11 cellular contexts compared by ENCODE assay signal in genomic region chr13:98664047-98664446, GRCh38.
A peak's percentile ranks its signal among the peaks of the same experiment; 100 is the strongest.
DNase-seq lines count a peak whose midpoint lies in the region; ATAC-seq lines count a peak whose summit lies in the region.
"Had no signal": no experiment of that assay in that cellular context is flagged by ENCODE, and none has a peak within 500 bp of the region (broad histone marks: within the 10 kb centered on the region; RNA-seq: fewer than 3 reads in every experiment).

No MANE protein-coding gene starts in this region.

- H3K9me3 ChIP-seq in neuronal stem cell (replicated peaks in 1 of 2; ENCODE audit: control insufficient read depth in 2 of 2, insufficient read depth in 1 of 2, low read depth in 1 of 2, low read length in 2 of 2) = no peaks in the 10 kb centered on the region
- H3K9me3 ChIP-seq in effector memory CD4-positive, alpha-beta T cell (ENCODE audit: control insufficient read depth, low read length) = no peaks in the 10 kb centered on the region
- H3K9me3 ChIP-seq: esophagus squamous epithelium had no signal

- no peak overlapping the region for H2BK5ac ChIP-seq in neuronal stem cell (ENCODE audit: low read length)

- no peak for ATAC-seq in GM21576 (IDR thresholded peaks at IDR 0.05; ENCODE audit: unreplicated experiment)
- ATAC-seq in left ventricle myocardium superior = no peak

- no peaks in the 10 kb centered on the region for H3K9me3 Mint-ChIP-seq in activated naive CD4-positive, alpha-beta T cell treated with anti-CD3 and anti-CD28 coated beads, Interleukin-2, amount 50 U/mL, for 24 hours

- H3K27me3 Mint-ChIP-seq in activated naive CD4-positive, alpha-beta T cell treated with anti-CD3 and anti-CD28 coated beads, Interleukin-2, amount 50 U/mL, for 24 hours = no peaks in the 10 kb centered on the region

- peak overlapping the region; percentile 93 for H3K27ac Mint-ChIP-seq in activated naive CD4-positive, alpha-beta T cell treated with anti-CD3 and anti-CD28 coated beads, Interleukin-2, amount 50 U/mL, for 24 hours

- H3K4me2 ChIP-seq in neuronal stem cell (ENCODE audit: insufficient read depth, low read length, poor library complexity, severe bottlenecking) = no peak overlapping the region

- DNase-seq in AG08395 (ENCODE audit: low spot score) (peak; percentile 32), NCI-H69 (lab: John Stamatoyannopoulos, UW) (peak; percentile 37), neuronal stem cell (ENCODE audit: low spot score) (no peak), globus pallidus (ENCODE audit: low spot score) (no peak), left ventricle myocardium superior (no peak)
- DNase-seq in effector memory CD4-positive, alpha-beta T cell = no peak
- DNase-seq: DND-41, esophagus squamous epithelium, RPMI8226 had no signal

- H3K9ac ChIP-seq in neuronal stem cell (ENCODE audit: low read depth, low read length, poor library complexity) = no peak overlapping the region

- H3K4me3 ChIP-seq in neuronal stem cell (ENCODE audit: low read length in 2 of 2) = no peak overlapping the region
- no peak overlapping the region for H3K4me3 ChIP-seq in effector memory CD4-positive, alpha-beta T cell (ENCODE audit: insufficient read depth, low read depth, low read length, poor library complexity, severe bottlenecking)
- H3K4me3 ChIP-seq: esophagus squamous epithelium had no signal

- H3K36me3 Mint-ChIP-seq in activated naive CD4-positive, alpha-beta T cell treated with anti-CD3 and anti-CD28 coated beads, Interleukin-2, amount 50 U/mL, for 24 hours = no peaks in the 10 kb centered on the region

- H3K4me1 ChIP-seq in neuronal stem cell (ENCODE audit: control insufficient read depth in 2 of 2, insufficient read depth in 1 of 2, low read depth in 1 of 2, low read length in 2 of 2) = peaks cover 0 to 6% of the 10 kb centered on the region in 2 donors
- H3K4me1 ChIP-seq in effector memory CD4-positive, alpha-beta T cell (ENCODE audit: control insufficient read depth, insufficient read depth, low read length, poor library complexity, severe bottlenecking) = no peaks in the 10 kb centered on the region

- no peak overlapping the region for H3K14ac ChIP-seq in neuronal stem cell (ENCODE audit: low read length)

- no peak overlapping the region for H2BK12ac ChIP-seq in neuronal stem cell (ENCODE audit: low read length)

- H2BK120ac ChIP-seq in neuronal stem cell (ENCODE audit: low read depth, low read length) = no peak overlapping the region

- no peak overlapping the region for H2AFZ ChIP-seq in neuronal stem cell (ENCODE audit: low read length)

- no peak overlapping the region for H3K23ac ChIP-seq in neuronal stem cell (ENCODE audit: low read depth, low read length, poor library complexity)

- no peaks in the 10 kb centered on the region for H3K79me1 ChIP-seq in neuronal stem cell (ENCODE audit: low read depth, low read length)

- H2BK15ac ChIP-seq in neuronal stem cell (ENCODE audit: low read length) = no peak overlapping the region

- no peak overlapping the region for H3K27ac ChIP-seq in neuronal stem cell (replicated peaks; ENCODE audit: low read length)
- H3K27ac ChIP-seq in effector memory CD4-positive, alpha-beta T cell (ENCODE audit: insufficient read depth, low read length, poor library complexity, severe bottlenecking) = no peak overlapping the region

- H3K18ac ChIP-seq in neuronal stem cell (ENCODE audit: low read length) = no peak overlapping the region

- H3K4me3 Mint-ChIP-seq in activated naive CD4-positive, alpha-beta T cell treated with anti-CD3 and anti-CD28 coated beads, Interleukin-2, amount 50 U/mL, for 24 hours = no peak overlapping the region

- H3K36me3 ChIP-seq in neuronal stem cell (replicated peaks in 1 of 2; ENCODE audit: control insufficient read depth in 2 of 2, insufficient read depth in 2 of 2, low read length in 2 of 2) = no peaks in the 10 kb centered on the region
- H3K36me3 ChIP-seq in effector memory CD4-positive, alpha-beta T cell (ENCODE audit: control insufficient read depth, insufficient read depth, low read length) = no peaks in the 10 kb centered on the region
- H3K36me3 ChIP-seq: esophagus squamous epithelium had no signal

- intact Hi-C loops in left ventricle myocardium superior (cut with micrococcal nuclease) = no loop called here

- H4K91ac ChIP-seq in neuronal stem cell (ENCODE audit: low read depth, low read length, poor library complexity) = no peak overlapping the region

- H3K4ac ChIP-seq in neuronal stem cell (ENCODE audit: low read length) = no peak overlapping the region

- no peak overlapping the region for H4K8ac ChIP-seq in neuronal stem cell (ENCODE audit: low read depth, low read length)

- peaks cover 0 to 4% (median 0%) of the 10 kb centered on the region in 3 experiments for H3K27me3 ChIP-seq in neuronal stem cell (ENCODE audit: control insufficient read depth in 3 of 3, insufficient read depth in 3 of 3, low read depth in 1 of 3, low read length in 3 of 3)
- no peaks in the 10 kb centered on the region for H3K27me3 ChIP-seq in effector memory CD4-positive, alpha-beta T cell (replicated peaks; ENCODE audit: control insufficient read depth, insufficient read depth, low read length, poor library complexity, severe bottlenecking)
- H3K27me3 ChIP-seq: esophagus squamous epithelium had no signal

- WGBS in neuronal stem cell (ENCODE audit: extremely low coverage in 2 of 2, insufficient read length in 2 of 2, insufficient replicate concordance in 1 of 2), 2 donors = no CpG with 5 or more reads among the region's 11 CpGs

- H2AK5ac ChIP-seq in neuronal stem cell (ENCODE audit: low read depth, low read length) = peak overlapping the region; percentile 40

- peaks cover 16% of the 10 kb centered on the region for H3K4me1 Mint-ChIP-seq in activated naive CD4-positive, alpha-beta T cell treated with anti-CD3 and anti-CD28 coated beads, Interleukin-2, amount 50 U/mL, for 24 hours

Comparison
In these comparisons a context has a peak if more than half of its experiments do, and no peak if none do; other contexts are left out.
1. DNase-seq: peak in AG08395 (single experiment) and NCI-H69 (single experiment); none in neuronal stem cell (single experiment), globus pallidus (single experiment), left ventricle myocardium superior (single experiment) and effector memory CD4-positive, alpha-beta T cell (0 of 3).